In the genomic region with DNA sequence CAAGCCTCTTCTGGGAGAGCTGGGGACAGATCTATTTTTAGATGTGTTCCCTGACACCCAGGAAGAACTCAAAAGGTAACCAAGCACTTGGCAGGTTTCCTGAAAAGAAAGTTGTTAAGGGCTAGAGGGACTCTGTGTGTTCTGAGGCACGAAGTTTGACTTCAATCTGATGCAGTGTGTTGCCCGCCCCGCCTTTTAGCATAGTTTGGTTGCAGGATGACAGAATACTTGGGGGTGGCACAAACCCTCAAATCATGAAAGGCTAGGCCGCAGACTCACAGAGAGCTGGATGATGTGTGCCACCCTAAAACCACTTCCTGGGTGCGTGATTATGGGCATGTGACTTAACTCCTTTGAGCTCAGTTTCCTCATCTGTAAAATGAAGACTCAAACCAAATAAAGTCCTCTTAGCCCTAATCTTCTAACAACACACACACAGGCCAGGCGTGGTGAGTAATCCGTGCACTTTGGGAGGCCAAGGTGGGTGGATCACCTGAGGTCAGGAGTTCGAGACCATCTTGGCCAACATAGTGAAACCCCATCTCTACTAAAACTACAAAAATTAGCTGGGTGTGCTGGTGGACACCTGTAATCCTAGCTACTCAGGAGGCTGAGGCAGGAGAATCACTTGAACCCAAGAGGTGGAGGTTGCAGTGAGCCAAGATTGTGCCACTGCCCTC, we compare ENCODE assay signal across 8 cellular contexts. TPM values are rescaled to one million over a fixed set of nuclear protein-coding genes. Genes with fewer than 3 reads are reported as not detected.
A peak's percentile ranks its signal among the peaks of the same experiment; 100 is the strongest.
DNase-seq lines count a peak whose midpoint lies in the region; ATAC-seq and TF ChIP-seq lines count a peak whose summit lies in the region.

No MANE protein-coding gene starts in this region.

- peak overlapping the region; percentile 48 for H3K4me3 Mint-ChIP-seq in activated naive CD4-positive, alpha-beta T cell treated with anti-CD3 and anti-CD28 coated beads for 36 hours
- no peak overlapping the region for H3K4me3 Mint-ChIP-seq in progenitor cell of endocrine pancreas (ENCODE audit: low read depth)

- no peaks in the 10 kb centered on the region for H3K27me3 ChIP-seq in thoracic aorta (replicated peaks; ENCODE audit: insufficient read depth)

- DNase-seq in T-helper 9 cell (peak; percentile 68), progenitor cell of endocrine pancreas (ENCODE audit: low spot score, unreplicated experiment) (no peak), thoracic aorta (ENCODE audit: low spot score) (no peak), DMS153 treated with DMSO at 0.1 percent for 48 hours (lab: John Stamatoyannopoulos, UW; ENCODE audit: unreplicated experiment) (no peak), OCI-M1 (lab: John Stamatoyannopoulos, UW) (no peak), midbrain (lab: John Stamatoyannopoulos, UW) (no peak)
- peak; percentile 95 for DNase-seq in activated naive CD4-positive, alpha-beta T cell treated with anti-CD3 and anti-CD28 coated beads for 36 hours

- H3K27ac ChIP-seq in thoracic aorta: peak overlapping the region; percentile 52 to 59

- no peaks in the 10 kb centered on the region for H3K36me3 ChIP-seq in thoracic aorta

- ATAC-seq in thoracic aorta (ENCODE audit: insufficient number of reproducible peaks, low FRiP score, low read depth): no peak
- ATAC-seq in GM18867 (IDR thresholded peaks at IDR 0.05; ENCODE audit: unreplicated experiment): no peak

- no peaks in the 10 kb centered on the region for H3K9me3 Mint-ChIP-seq in activated naive CD4-positive, alpha-beta T cell treated with anti-CD3 and anti-CD28 coated beads for 36 hours
- H3K9me3 Mint-ChIP-seq in progenitor cell of endocrine pancreas (ENCODE audit: low read depth): peaks cover under 1% of the 10 kb centered on the region

- intact Hi-C loops in activated naive CD4-positive, alpha-beta T cell treated with anti-CD3 and anti-CD28 coated beads for 36 hours (cut with micrococcal nuclease): loop anchor here (1.0 to 10.0 kb wide), 9 partner anchors 9 to 729 kb away; partner anchors contain the start of gene NDFIP1

- no peak overlapping the region for H3K4me3 ChIP-seq in thoracic aorta

- TF ChIP-seq CTCF in progenitor cell of endocrine pancreas (IDR thresholded peaks at IDR 0.05; ENCODE audit: unreplicated experiment) (no peak), thoracic aorta (IDR thresholded peaks at IDR 0.05) (no peak)

- H3K36me3 Mint-ChIP-seq in activated naive CD4-positive, alpha-beta T cell treated with anti-CD3 and anti-CD28 coated beads for 36 hours (ENCODE audit: low read depth): no peaks in the 10 kb centered on the region
- H3K36me3 Mint-ChIP-seq in progenitor cell of endocrine pancreas (ENCODE audit: insufficient read depth): no peaks in the 10 kb centered on the region

- H3K27ac Mint-ChIP-seq in activated naive CD4-positive, alpha-beta T cell treated with anti-CD3 and anti-CD28 coated beads for 36 hours: peak overlapping the region; percentile 96
- peak overlapping the region; percentile 62 for H3K27ac Mint-ChIP-seq in progenitor cell of endocrine pancreas

- CTCF ChIA-PET in activated naive CD4-positive, alpha-beta T cell treated with anti-CD3 and anti-CD28 coated beads for 36 hours (lab: Charles Lee): interaction anchor here (0.6 to 5.6 kb wide), 11 partner anchors 8 to 89 kb away, joined by 3 to 36 read pairs (median 4); partner anchors contain the start of gene NDFIP1

- H3K4me1 Mint-ChIP-seq in activated naive CD4-positive, alpha-beta T cell treated with anti-CD3 and anti-CD28 coated beads for 36 hours (ENCODE audit: low read depth): peaks cover 81% of the 10 kb centered on the region
- H3K4me1 Mint-ChIP-seq in progenitor cell of endocrine pancreas (ENCODE audit: low read depth): peaks cover 40% of the 10 kb centered on the region

- H3K4me1 ChIP-seq in thoracic aorta (ENCODE audit: control insufficient read depth in 1 of 2, low read depth in 2 of 2): peaks cover 6 to 34% of the 10 kb centered on the region in 2 donors

- no peaks in the 10 kb centered on the region for H3K27me3 Mint-ChIP-seq in activated naive CD4-positive, alpha-beta T cell treated with anti-CD3 and anti-CD28 coated beads for 36 hours (ENCODE audit: low read depth)
- no peaks in the 10 kb centered on the region for H3K27me3 Mint-ChIP-seq in progenitor cell of endocrine pancreas

- no peaks in the 10 kb centered on the region for H3K9me3 ChIP-seq in thoracic aorta

RNA-seq across cellular contexts. Expression of gene NDFIP1, which starts 12.8 kb away (rescaled TPM):
- 100 to 1,000 TPM; 103 to 104 TPM for total RNA-seq in activated naive CD4-positive, alpha-beta T cell treated with anti-CD3 and anti-CD28 coated beads for 36 hours
- total RNA-seq in progenitor cell of endocrine pancreas (228 and 247 TPM in 2 replicates), thoracic aorta (100 to 1,000 TPM; 102 to 134 TPM)

Comparison
In these comparisons a context has a peak if more than half of its experiments do, and no peak if none do; other contexts are left out.
1. DNase-seq: peak in T-helper 9 cell (single experiment) and activated naive CD4-positive, alpha-beta T cell treated with anti-CD3 and anti-CD28 coated beads for 36 hours (single experiment); none in progenitor cell of endocrine pancreas (single experiment), thoracic aorta (single experiment), DMS153 treated with DMSO at 0.1 percent for 48 hours (single experiment), OCI-M1 (single experiment) and midbrain (single experiment).